28 cellular contexts compared by ENCODE assay signal in the genomic region with DNA sequence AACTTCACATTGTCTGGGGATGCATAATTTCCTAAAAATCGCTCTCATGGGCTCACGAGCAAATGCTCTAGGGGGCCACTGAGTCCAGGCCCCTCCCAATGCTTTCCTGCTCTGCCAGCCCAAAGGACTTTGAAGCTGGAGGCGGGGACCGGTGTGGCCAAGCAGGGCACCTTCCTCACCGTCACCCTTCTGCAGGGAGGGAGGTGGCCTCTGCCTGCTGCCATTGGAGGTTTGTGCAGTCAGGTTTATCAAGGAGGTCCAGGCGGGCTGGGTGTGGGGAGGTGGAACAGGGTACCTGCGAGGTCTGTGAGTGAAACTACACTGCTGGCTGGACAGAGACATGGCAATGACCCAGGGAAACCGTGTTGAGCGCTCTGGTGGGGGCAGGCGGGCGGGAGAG.
"Had no signal": no experiment of that assay in that cellular context is flagged by ENCODE, and none has a peak within 500 bp of the region (broad histone marks: within the 10 kb centered on the region; RNA-seq: fewer than 3 reads in every experiment).

No MANE protein-coding gene starts in this region.

- H3K9me3 Mint-ChIP-seq: activated CD4-positive, alpha-beta T cell treated with anti-CD3 and anti-CD28 coated beads, Interleukin-2, amount 10 ng/mL, durations not matched to agents 24 days and 14 days; activated T-cell treated with anti-CD3 and anti-CD28 coated beads, Interleukin-2, amount 50 U/mL, for 24 hours; central memory CD8-positive, alpha-beta T cell; mesothelial cell of epicardium; stimulated activated effector memory CD8-positive, alpha-beta T cell treated with anti-CD3 and anti-CD28 coated beads, Interleukin-12 subunit alpha, Interleukin-12 subunit beta, amount 100 ng/mL, for 72 hours had no signal

- DNase-seq: activated CD4-positive, alpha-beta memory T cell treated with anti-CD3 and anti-CD28 coated beads for 36 hours; activated CD4-positive, alpha-beta T cell treated with anti-CD3 and anti-CD28 coated beads, Interleukin-2, amount 10 ng/mL, durations not matched to agents 24 days and 14 days; activated CD8-positive, alpha-beta memory T cell treated with anti-CD3 and anti-CD28 coated beads, Interleukin-2, amount 50 U/mL, for 48 hours; activated gamma-delta T cell; activated naive CD4-positive, alpha-beta T cell treated with anti-CD3 and anti-CD28 coated beads, Interleukin-2, amount 50 U/mL, for 16 hours; activated naive CD8-positive, alpha-beta T cell treated with anti-CD3 and anti-CD28 coated beads, Interleukin-2, amount 50 U/mL, for 24 hours; activated T-cell treated with anti-CD3 and anti-CD28 coated beads, Interleukin-2, amount 50 U/mL, for 24 hours; amygdala; dermis blood vessel endothelial cell; effector CD4-positive, alpha-beta T cell; foreskin keratinocyte; heart right ventricle; naive thymus-derived CD8-positive, alpha-beta T cell; posterior cingulate gyrus; stimulated activated CD4-positive, alpha-beta T cell treated with anti-CD3 and anti-CD28 coated beads, Interleukin-4, amount 100 ng/mL, for 24 hours; stimulated activated naive CD8-positive, alpha-beta T cell treated with anti-CD3 and anti-CD28 coated beads, Interleukin-15, amount 100 ng/mL, for 72 hours; T-helper 1 cell; thyroid gland had no signal

- H3K27ac ChIP-seq: breast epithelium, esophagus muscularis mucosa, foreskin keratinocyte, skin epidermis, thyroid gland, upper lobe of left lung, vagina had no signal

- H3K27me3 ChIP-seq: breast epithelium, esophagus muscularis mucosa, foreskin keratinocyte, heart right ventricle, thyroid gland, upper lobe of left lung, vagina had no signal

- H3K4me3 Mint-ChIP-seq: activated CD4-positive, alpha-beta memory T cell treated with anti-CD3 and anti-CD28 coated beads for 36 hours; activated CD4-positive, alpha-beta T cell treated with anti-CD3 and anti-CD28 coated beads, Interleukin-2, amount 10 ng/mL, durations not matched to agents 24 days and 14 days; activated naive CD8-positive, alpha-beta T cell treated with anti-CD3 and anti-CD28 coated beads, Interleukin-2, amount 50 U/mL, for 24 hours; activated T-cell treated with anti-CD3 and anti-CD28 coated beads, Interleukin-2, amount 50 U/mL, for 24 hours; central memory CD8-positive, alpha-beta T cell; mesothelial cell of epicardium; naive thymus-derived CD8-positive, alpha-beta T cell; stimulated activated effector memory CD8-positive, alpha-beta T cell treated with anti-CD3 and anti-CD28 coated beads, Interleukin-12 subunit alpha, Interleukin-12 subunit beta, amount 100 ng/mL, for 72 hours; stimulated activated naive CD8-positive, alpha-beta T cell treated with anti-CD3 and anti-CD28 coated beads, Interleukin-15, amount 100 ng/mL, for 72 hours; T-helper 2 cell treated with Interferon-gamma antibody and Interleukin-4, amounts not matched to agents 5 μg/mL and 100 μg/mL, for 36 hours had no signal

- H3K36me3 ChIP-seq: breast epithelium, thyroid gland, vagina had no signal

- H3K4me1 ChIP-seq: foreskin keratinocyte, vagina had no signal

- H3K9me3 ChIP-seq: thyroid gland, vagina had no signal

- H3K27ac Mint-ChIP-seq: activated CD4-positive, alpha-beta memory T cell treated with anti-CD3 and anti-CD28 coated beads for 36 hours; activated CD4-positive, alpha-beta T cell treated with anti-CD3 and anti-CD28 coated beads, Interleukin-2, amount 10 ng/mL, durations not matched to agents 24 days and 14 days; activated naive CD8-positive, alpha-beta T cell treated with anti-CD3 and anti-CD28 coated beads, Interleukin-2, amount 50 U/mL, for 24 hours; activated T-cell treated with anti-CD3 and anti-CD28 coated beads, Interleukin-2, amount 50 U/mL, for 24 hours; mesothelial cell of epicardium; stimulated activated effector memory CD8-positive, alpha-beta T cell treated with anti-CD3 and anti-CD28 coated beads, Interleukin-12 subunit alpha, Interleukin-12 subunit beta, amount 100 ng/mL, for 72 hours; T-helper 2 cell treated with Interferon-gamma antibody and Interleukin-4, amounts not matched to agents 5 μg/mL and 100 μg/mL, for 36 hours had no signal

- ATAC-seq: activated naive CD8-positive, alpha-beta T cell treated with anti-CD3 and anti-CD28 coated beads, Interleukin-2, amount 50 U/mL, for 24 hours; foreskin keratinocyte; heart right ventricle; naive thymus-derived CD8-positive, alpha-beta T cell; sciatic nerve; stimulated activated effector memory CD8-positive, alpha-beta T cell treated with anti-CD3 and anti-CD28 coated beads, Interleukin-12 subunit alpha, Interleukin-12 subunit beta, amount 100 ng/mL, for 72 hours; stimulated activated naive CD8-positive, alpha-beta T cell treated with anti-CD3 and anti-CD28 coated beads, Interleukin-15, amount 100 ng/mL, for 72 hours had no signal

- H3K4me3 ChIP-seq: breast epithelium, esophagus muscularis mucosa, heart right ventricle, skin epidermis, thyroid gland, upper lobe of left lung, vagina had no signal

- H3K27me3 Mint-ChIP-seq: activated CD4-positive, alpha-beta memory T cell treated with anti-CD3 and anti-CD28 coated beads for 36 hours; activated CD4-positive, alpha-beta T cell treated with anti-CD3 and anti-CD28 coated beads, Interleukin-2, amount 10 ng/mL, durations not matched to agents 24 days and 14 days; activated naive CD8-positive, alpha-beta T cell treated with anti-CD3 and anti-CD28 coated beads, Interleukin-2, amount 50 U/mL, for 24 hours; activated T-cell treated with anti-CD3 and anti-CD28 coated beads, Interleukin-2, amount 50 U/mL, for 24 hours; central memory CD8-positive, alpha-beta T cell; naive thymus-derived CD8-positive, alpha-beta T cell; stimulated activated naive CD8-positive, alpha-beta T cell treated with anti-CD3 and anti-CD28 coated beads, Interleukin-15, amount 100 ng/mL, for 72 hours had no signal
